In the genomic region with DNA sequence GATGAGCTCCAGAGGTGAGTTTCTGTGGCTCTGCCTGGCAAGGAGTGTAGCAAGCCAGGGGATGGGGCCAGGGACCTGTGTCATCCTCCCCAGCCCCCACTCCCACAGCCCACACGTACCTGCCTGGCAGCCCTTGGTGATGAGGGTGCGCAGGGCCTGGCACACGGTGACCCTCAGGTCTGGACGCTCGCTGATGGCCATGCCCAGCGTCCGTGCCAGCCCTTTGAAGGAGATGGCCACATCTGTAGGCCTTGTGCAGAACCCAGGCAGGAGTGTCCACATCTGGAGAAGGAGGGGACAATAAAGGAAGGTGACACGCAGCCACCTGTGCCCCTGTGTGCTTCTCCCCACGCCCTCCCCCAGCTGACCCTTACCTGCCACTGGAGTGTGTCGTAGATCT, we compare ENCODE assay signal across 33 cellular contexts.
"Had no signal": no experiment of that assay in that cellular context is flagged by ENCODE, and none has a peak within 500 bp of the region (broad histone marks: within the 10 kb centered on the region; RNA-seq: fewer than 3 reads in every experiment).

No MANE protein-coding gene starts in this region.

- H3K27ac ChIP-seq: cardiac muscle cell, PC-9, WERI-Rb-1 had no signal

- H3K9me3 Mint-ChIP-seq: activated CD4-positive, alpha-beta memory T cell treated with anti-CD3 and anti-CD28 coated beads, Interleukin-2, amount 10 ng/mL, durations not matched to agents 7 days and 5 days; activated naive CD4-positive, alpha-beta T cell treated with anti-CD3 and anti-CD28 coated beads, Interleukin-2, amount 10 ng/mL, durations not matched to agents 7 days and 5 days; central memory CD8-positive, alpha-beta T cell had no signal

- H3K4me1 Mint-ChIP-seq: activated CD4-positive, alpha-beta memory T cell treated with anti-CD3 and anti-CD28 coated beads, Interleukin-2, amount 10 ng/mL, durations not matched to agents 7 days and 5 days; activated CD8-positive, alpha-beta memory T cell treated with anti-CD3 and anti-CD28 coated beads, Interleukin-2, amount 10 ng/mL, durations not matched to agents 7 days and 5 days; central memory CD8-positive, alpha-beta T cell had no signal

- H3K4me3 ChIP-seq: cardiac muscle cell, PC-9 had no signal

- H3K27ac Mint-ChIP-seq: activated CD4-positive, alpha-beta memory T cell treated with anti-CD3 and anti-CD28 coated beads, Interleukin-2, amount 10 ng/mL, durations not matched to agents 7 days and 5 days; activated CD8-positive, alpha-beta memory T cell treated with anti-CD3 and anti-CD28 coated beads, Interleukin-2, amount 10 ng/mL, durations not matched to agents 7 days and 5 days; activated naive CD4-positive, alpha-beta T cell treated with anti-CD3 and anti-CD28 coated beads, Interleukin-2, amount 10 ng/mL, durations not matched to agents 7 days and 5 days; activated naive CD8-positive, alpha-beta T cell had no signal

- H3K4me3 Mint-ChIP-seq: activated CD4-positive, alpha-beta memory T cell treated with anti-CD3 and anti-CD28 coated beads, Interleukin-2, amount 10 ng/mL, durations not matched to agents 7 days and 5 days; activated CD8-positive, alpha-beta memory T cell treated with anti-CD3 and anti-CD28 coated beads, Interleukin-2, amount 10 ng/mL, durations not matched to agents 7 days and 5 days; activated naive CD4-positive, alpha-beta T cell treated with anti-CD3 and anti-CD28 coated beads, Interleukin-2, amount 10 ng/mL, durations not matched to agents 7 days and 5 days; activated naive CD8-positive, alpha-beta T cell; central memory CD8-positive, alpha-beta T cell had no signal

- H3K27me3 ChIP-seq: cardiac muscle cell had no signal

- H3K4me2 ChIP-seq: PC-9 had no signal

- DNase-seq: activated CD4-positive, alpha-beta memory T cell treated with anti-CD3 and anti-CD28 coated beads, Interleukin-2, amount 10 ng/mL, durations not matched to agents 7 days and 5 days; activated CD4-positive, alpha-beta T cell treated with anti-CD3 and anti-CD28 coated beads for 1 hour; activated CD4-positive, alpha-beta T cell treated with anti-CD3 and anti-CD28 coated beads for 48 hours; activated CD4-positive, CD25-positive, alpha-beta regulatory T cell; activated CD8-positive, alpha-beta memory T cell treated with anti-CD3 and anti-CD28 coated beads for 24 hours; activated CD8-positive, alpha-beta memory T cell treated with anti-CD3 and anti-CD28 coated beads, Interleukin-2, amount 10 ng/mL, durations not matched to agents 7 days and 5 days; activated CD8-positive, alpha-beta memory T cell treated with anti-CD3 and anti-CD28 coated beads, Interleukin-2, amount 50 U/mL, for 48 hours; activated effector memory CD4-positive, alpha-beta T cell treated with Interleukin-2 at 50 U/mL for 16 hours; activated naive CD4-positive, alpha-beta T cell treated with anti-CD3 and anti-CD28 coated beads, Interleukin-2, amount 10 ng/mL, durations not matched to agents 7 days and 5 days; activated T-cell treated with anti-CD3 and anti-CD28 coated beads, Interleukin-2, amount 50 U/mL, for 48 hours; amniotic stem cell; aorta; Karpas-422; KBM-7; NCI-H1105; NCI-H1417 treated with DMSO at 0.1 percent for 48 hours; NCI-H187; NCI-H2029 treated with DMSO at 0.1 percent for 48 hours; NCI-H2107; NCI-H2171; NCI-H510A; NCI-H526; NCI-H748 treated with DMSO at 0.1 percent for 48 hours; NK-92 treated with Interleukin-12 subunit alpha and Interleukin-12 subunit beta, amount 100 ng/mL, for 24 hours; PC-9; Right ventricle myocardium superior; SW 1271; T-helper 1 cell; T1000; WERI-Rb-1 had no signal

- H2AFZ ChIP-seq: PC-9 had no signal

- ATAC-seq: activated CD8-positive, alpha-beta memory T cell treated with anti-CD3 and anti-CD28 coated beads, Interleukin-2, amount 10 ng/mL, durations not matched to agents 7 days and 5 days had no signal

- H3K27me3 Mint-ChIP-seq: activated CD4-positive, alpha-beta memory T cell treated with anti-CD3 and anti-CD28 coated beads, Interleukin-2, amount 10 ng/mL, durations not matched to agents 7 days and 5 days; activated CD8-positive, alpha-beta memory T cell treated with anti-CD3 and anti-CD28 coated beads, Interleukin-2, amount 10 ng/mL, durations not matched to agents 7 days and 5 days; activated naive CD4-positive, alpha-beta T cell treated with anti-CD3 and anti-CD28 coated beads, Interleukin-2, amount 10 ng/mL, durations not matched to agents 7 days and 5 days; activated naive CD8-positive, alpha-beta T cell; central memory CD8-positive, alpha-beta T cell had no signal
